ENCODE assay signal across 1 cellular context in genomic region chr13:69565334-69565733, GRCh38.
TF ChIP-seq lines count a peak whose summit lies in the region.

No MANE protein-coding gene starts in this region.

TF ChIP-seq in SK-N-SH, 30 proteins besides CTCF, POLR2A, EP300 and RAD21 (continued from another document):
- TF ChIP-seq ZBTB33 (IDR thresholded peaks at IDR 0.05; ENCODE audit: borderline replicate concordance, low read depth) (no peak), FOXJ3 (CRISPR knock-in tag; IDR thresholded peaks at IDR 0.05) (no peak), FOSL2 (IDR thresholded peaks at IDR 0.05; ENCODE audit: borderline replicate concordance, low read depth) (peak; percentile 63), GATA2 (CRISPR knock-in tag; IDR thresholded peaks at IDR 0.05) (no peak), NRF1 (IDR thresholded peaks at IDR 0.05; ENCODE audit: low read depth, low read length) (no peak), EZH2phosphoT487 (IDR thresholded peaks at IDR 0.05; ENCODE audit: borderline replicate concordance, low read depth) (no peak), POLR2AphosphoS5 (IDR thresholded peaks at IDR 0.05; ENCODE audit: low read depth, low read length) (no peak), PBX3 (IDR thresholded peaks at IDR 0.05) (peak; percentile 84)
